Comparison of ENCODE assay signal across 14 cellular contexts in genomic region chr2:196208915-196209314, GRCh38. TPM values are rescaled to one million over a fixed set of nuclear protein-coding genes. Genes with fewer than 3 reads are reported as not detected.
DNase-seq lines count a peak whose midpoint lies in the region; ATAC-seq and TF ChIP-seq lines count a peak whose summit lies in the region.
"Had no signal": no experiment of that assay in that cellular context is flagged by ENCODE, and none has a peak within 500 bp of the region (broad histone marks: within the 10 kb centered on the region; RNA-seq: fewer than 3 reads in every experiment).

No MANE protein-coding gene starts in this region.

- intact Hi-C loops in natural killer cell (cut with micrococcal nuclease): no loop called here

- H3K27ac Mint-ChIP-seq in activated naive CD8-positive, alpha-beta T cell treated with anti-CD3 and anti-CD28 coated beads, Interleukin-2, amount 50 U/mL, for 24 hours: peak overlapping the region; percentile 50
- H3K27ac Mint-ChIP-seq in natural killer cell: peak overlapping the region; percentile 68 to 75

- H3K4me1 Mint-ChIP-seq in activated naive CD8-positive, alpha-beta T cell treated with anti-CD3 and anti-CD28 coated beads, Interleukin-2, amount 50 U/mL, for 24 hours: peaks cover 47% of the 10 kb centered on the region
- H3K4me1 Mint-ChIP-seq in natural killer cell: peaks cover 32 to 35% of the 10 kb centered on the region in 2 donors

- no peak for TF ChIP-seq CTCF in natural killer cell (IDR thresholded peaks at IDR 0.05)

- no peaks in the 10 kb centered on the region for H3K9me3 Mint-ChIP-seq in activated naive CD8-positive, alpha-beta T cell treated with anti-CD3 and anti-CD28 coated beads, Interleukin-2, amount 50 U/mL, for 24 hours
- H3K9me3 Mint-ChIP-seq in natural killer cell: no peaks in the 10 kb centered on the region

- no peak for ATAC-seq in activated naive CD8-positive, alpha-beta T cell treated with anti-CD3 and anti-CD28 coated beads, Interleukin-2, amount 50 U/mL, for 24 hours
- ATAC-seq in natural killer cell (no peak), HG03135 (IDR thresholded peaks at IDR 0.05; ENCODE audit: unreplicated experiment) (no peak)
- ATAC-seq: activated CD4-positive, alpha-beta T cell treated with anti-CD3 and anti-CD28 coated beads for 36 hours had no signal

- DNase-seq in DMS53 (lab: John Stamatoyannopoulos, UW) (peak; percentile 8), DMS53 treated with DMSO at 0.1 percent for 48 hours (lab: John Stamatoyannopoulos, UW; ENCODE audit: unreplicated experiment) (no peak), EL (peak; percentile 25), natural killer cell (no peak), NCI-H82 (lab: John Stamatoyannopoulos, UW) (no peak), COLO829 (ENCODE audit: low spot score) (no peak)
- no peak for DNase-seq in activated naive CD8-positive, alpha-beta T cell treated with anti-CD3 and anti-CD28 coated beads, Interleukin-2, amount 50 U/mL, for 24 hours
- DNase-seq: activated CD4-positive, alpha-beta T cell treated with anti-CD3 and anti-CD28 coated beads for 36 hours; brain microvascular endothelial cell; DMS79 treated with DMSO at 0.1 percent for 48 hours; GM23248; NCI-H2081 treated with DMSO at 0.1 percent for 48 hours; NK-92 treated with Interleukin-12 subunit alpha and Interleukin-12 subunit beta, amount 100 ng/mL, for 24 hours had no signal

- H3K36me3 Mint-ChIP-seq in activated naive CD8-positive, alpha-beta T cell treated with anti-CD3 and anti-CD28 coated beads, Interleukin-2, amount 50 U/mL, for 24 hours (ENCODE audit: low read depth): peaks cover 6% of the 10 kb centered on the region
- no peaks in the 10 kb centered on the region for H3K36me3 Mint-ChIP-seq in natural killer cell

- no peak overlapping the region for H3K4me3 Mint-ChIP-seq in activated naive CD8-positive, alpha-beta T cell treated with anti-CD3 and anti-CD28 coated beads, Interleukin-2, amount 50 U/mL, for 24 hours
- H3K4me3 Mint-ChIP-seq in natural killer cell: peak overlapping the region; percentile 52
- H3K4me3 Mint-ChIP-seq: activated CD4-positive, alpha-beta T cell treated with anti-CD3 and anti-CD28 coated beads for 36 hours had no signal

- no peaks in the 10 kb centered on the region for H3K27me3 Mint-ChIP-seq in activated naive CD8-positive, alpha-beta T cell treated with anti-CD3 and anti-CD28 coated beads, Interleukin-2, amount 50 U/mL, for 24 hours
- H3K27me3 Mint-ChIP-seq in natural killer cell (ENCODE audit: low read depth in 2 of 2): no peaks in the 10 kb centered on the region
- H3K27me3 Mint-ChIP-seq: activated CD4-positive, alpha-beta T cell treated with anti-CD3 and anti-CD28 coated beads for 36 hours had no signal

RNA-seq across cellular contexts. Expression of gene STK17B, which starts 37.5 kb away (rescaled TPM):
- total RNA-seq in natural killer cell: 100 to 1,000 TPM; 295 to 390 (median 380) TPM

Comparison
In these comparisons a context has a peak if more than half of its experiments do, and no peak if none do; other contexts are left out.
1. DNase-seq: peak in DMS53 (single experiment) and EL (single experiment); none in DMS53 treated with DMSO at 0.1 percent for 48 hours (single experiment), activated naive CD8-positive, alpha-beta T cell treated with anti-CD3 and anti-CD28 coated beads, Interleukin-2, amount 50 U/mL, for 24 hours (single experiment), natural killer cell (single experiment), NCI-H82 (single experiment) and COLO829 (single experiment).